In the genomic region with DNA sequence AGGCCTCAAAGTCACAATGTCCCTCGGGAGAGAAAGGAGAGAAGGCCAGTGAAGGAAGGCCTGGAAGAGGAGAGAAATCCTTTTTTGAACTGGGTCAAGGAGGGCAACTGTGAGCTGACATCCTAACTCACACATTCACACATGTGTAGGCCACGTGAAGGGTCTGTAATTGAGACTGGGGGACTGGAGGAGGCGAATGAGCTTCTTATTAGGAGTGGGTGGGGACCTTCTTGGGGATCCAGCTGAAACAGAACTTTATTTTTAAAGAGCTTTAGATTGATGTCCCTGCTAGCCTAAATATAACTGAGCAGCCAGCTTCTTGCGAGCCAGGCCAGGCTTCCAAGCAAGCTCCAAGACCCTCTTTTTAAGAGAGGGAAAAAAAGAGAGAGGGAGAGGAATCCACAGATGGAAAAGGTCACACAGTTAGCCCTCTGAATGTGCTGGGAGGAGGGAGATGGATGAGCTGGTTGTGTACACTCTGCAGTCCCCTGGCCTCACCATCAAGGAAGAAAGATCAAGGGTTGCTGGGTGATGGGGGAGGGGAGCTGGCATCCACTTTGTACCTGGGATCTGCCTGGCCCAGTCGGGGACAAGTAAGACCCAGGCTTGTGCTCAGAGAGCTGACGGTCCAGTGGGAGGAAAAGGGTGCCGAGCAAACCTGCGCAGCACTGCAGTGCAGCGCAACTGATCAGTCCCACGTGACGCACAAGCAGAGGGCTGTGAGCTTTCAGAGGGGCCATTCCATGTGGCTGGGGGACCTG, we compare ENCODE assay signal across 15 cellular contexts.
DNase-seq lines count a peak whose midpoint lies in the region; ATAC-seq and TF ChIP-seq lines count a peak whose summit lies in the region.
"Had no signal": no experiment of that assay in that cellular context is flagged by ENCODE, and none has a peak within 500 bp of the region (broad histone marks: within the 10 kb centered on the region; RNA-seq: fewer than 3 reads in every experiment).

No MANE protein-coding gene starts in this region.

- no peak for TF ChIP-seq POLR2A in sigmoid colon (IDR thresholded peaks at IDR 0.05)

- 78 to 83% methylated on average over 11 of the region's 11 CpGs for WGBS in sigmoid colon, 2 donors
- no CpG with 5 or more reads among the region's 11 CpGs for WGBS in mesendoderm (ENCODE audit: extremely low coverage, insufficient coverage, low lambda C conversion rate)

- H3K23ac ChIP-seq in mesendoderm (ENCODE audit: low read length): no peak overlapping the region

- H3K4me2 ChIP-seq in BLaER1: peak overlapping the region; percentile 67
- no peak overlapping the region for H3K4me2 ChIP-seq in mesendoderm (ENCODE audit: low read length)

- H3K4me1 ChIP-seq in BLaER1: peaks cover 59% of the 10 kb centered on the region
- peaks cover 0 to 53% (median 33%) of the 10 kb centered on the region in 4 donors for H3K4me1 ChIP-seq in sigmoid colon
- H3K4me1 ChIP-seq in mesendoderm (ENCODE audit: control insufficient read depth, low read depth, low read length): peaks cover 15% of the 10 kb centered on the region

- H3K36me3 ChIP-seq in BLaER1: 0 out of 2 replicates have a peak, but pooled peaks cover 4% of the 10 kb centered on the region
- H3K36me3 ChIP-seq in sigmoid colon: no peaks in the 10 kb centered on the region
- no peaks in the 10 kb centered on the region for H3K36me3 ChIP-seq in mesendoderm (ENCODE audit: control insufficient read depth, insufficient read depth, low read length)

- no peak overlapping the region for H3K4ac ChIP-seq in mesendoderm (ENCODE audit: low read depth, low read length)

- intact Hi-C loops in sigmoid colon (cut with DNase I): no loop called here

- H3K27me3 ChIP-seq in BLaER1 (no peaks in the 10 kb centered on the region), sigmoid colon (no peaks in the 10 kb centered on the region), mesendoderm (ENCODE audit: insufficient read depth, low read length, poor library complexity) (no peaks in the 10 kb centered on the region)

- H3K4me3 ChIP-seq in BLaER1 (no peak overlapping the region), sigmoid colon (no peak overlapping the region), mesendoderm (ENCODE audit: low read length) (no peak overlapping the region)

- H2BK5ac ChIP-seq in mesendoderm (ENCODE audit: low read length): no peak overlapping the region

- H4K8ac ChIP-seq in mesendoderm (ENCODE audit: low read depth, low read length): no peak overlapping the region

- TF ChIP-seq CTCF in sigmoid colon (IDR thresholded peaks at IDR 0.05): no peak

- no peak overlapping the region for H3K18ac ChIP-seq in mesendoderm (ENCODE audit: low read length)

- H4K20me1 ChIP-seq in BLaER1: no peaks in the 10 kb centered on the region

- no peak for TF ChIP-seq EP300 in sigmoid colon (IDR thresholded peaks at IDR 0.05)

- no peak overlapping the region for H2BK15ac ChIP-seq in mesendoderm (replicated peaks; ENCODE audit: low read depth)

- ATAC-seq in left lobe of liver: peak; percentile 91
- ATAC-seq in GM21515 (IDR thresholded peaks at IDR 0.05; ENCODE audit: unreplicated experiment): no peak
- ATAC-seq: activated CD8-positive, alpha-beta memory T cell treated with anti-CD3 and anti-CD28 coated beads, Interleukin-2, amount 10 ng/mL, durations not matched to agents 7 days and 5 days; natural killer cell had no signal

- no peak overlapping the region for H2AK5ac ChIP-seq in mesendoderm (ENCODE audit: low read length)

- H3K79me1 ChIP-seq in mesendoderm (ENCODE audit: low read length): no peaks in the 10 kb centered on the region

- peaks cover 28% of the 10 kb centered on the region for H3K9me3 ChIP-seq in BLaER1
- H3K9me3 ChIP-seq in sigmoid colon: no peaks in the 10 kb centered on the region

- H2BK120ac ChIP-seq in mesendoderm (ENCODE audit: low read depth, low read length): no peak overlapping the region

- DNase-seq in left lobe of liver (ENCODE audit: low spot score): peak; percentile 79
- no peak for DNase-seq in sigmoid colon
- DNase-seq in mesendoderm: no peak
- DNase-seq in KG1 (lab: John Stamatoyannopoulos, UW): no peak
- no peak for DNase-seq in NCI-H1417 treated with DMSO at 0.1 percent for 48 hours (lab: John Stamatoyannopoulos, UW)
- DNase-seq: activated CD8-positive, alpha-beta memory T cell treated with anti-CD3 and anti-CD28 coated beads, Interleukin-2, amount 10 ng/mL, durations not matched to agents 7 days and 5 days; AML-193; effector CD8-positive, alpha-beta T cell; H7; natural killer cell; NCI-H1092 treated with DMSO at 0.1 percent for 48 hours; NCI-H510A had no signal

- H3K79me2 ChIP-seq in mesendoderm (ENCODE audit: control insufficient read depth, insufficient read depth, low read length): no peaks in the 10 kb centered on the region

- no peak overlapping the region for H3K56ac ChIP-seq in mesendoderm (ENCODE audit: low read length)

- H4K5ac ChIP-seq in mesendoderm (ENCODE audit: low read length): no peak overlapping the region

- H3K27ac ChIP-seq in BLaER1: peak overlapping the region; percentile 62
- peak overlapping the region; percentile 78 for H3K27ac ChIP-seq in cingulate gyrus (ENCODE audit: low read depth, low read length)
- peak overlapping the region; percentile 69 to 78 (median 76) for H3K27ac ChIP-seq in sigmoid colon
- H3K27ac ChIP-seq in mesendoderm (ENCODE audit: low read depth, low read length): no peak overlapping the region

- H3K9ac ChIP-seq in BLaER1 (peak overlapping the region; percentile 21; the same call in 1 of the 2 replicates), mesendoderm (ENCODE audit: low read length) (no peak overlapping the region)
